Comparison of ENCODE assay signal across 16 cellular contexts in the genomic region with DNA sequence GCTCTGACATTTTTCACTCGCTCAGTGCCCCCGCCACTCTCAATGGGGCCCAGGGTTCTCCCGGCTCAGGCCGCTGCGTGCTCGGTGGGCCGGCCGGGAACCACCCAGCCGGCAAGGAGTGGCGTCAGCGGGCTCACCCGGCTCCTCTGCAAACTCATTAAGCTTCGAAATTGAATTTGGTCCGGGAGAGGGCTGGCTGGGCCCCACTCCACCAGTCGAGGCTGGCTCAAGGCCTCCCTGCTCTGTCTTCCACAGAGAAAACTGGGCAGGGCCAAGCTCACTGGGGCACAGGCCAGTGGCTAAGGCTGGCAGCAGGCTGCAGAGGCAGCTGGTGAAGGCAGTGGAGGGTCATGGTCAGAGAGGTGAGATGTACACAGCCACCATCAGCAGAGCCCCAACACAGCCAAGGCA.
"Had no signal": no experiment of that assay in that cellular context is flagged by ENCODE, and none has a peak within 500 bp of the region (broad histone marks: within the 10 kb centered on the region; RNA-seq: fewer than 3 reads in every experiment).

No MANE protein-coding gene starts in this region.

- H3K36me3 ChIP-seq: adrenal gland, suprapubic skin, upper lobe of left lung had no signal

- DNase-seq: activated B cell treated with CpG ODN at 0.5 μM for 24 hours; activated CD4-positive, alpha-beta T cell treated with anti-CD3 and anti-CD28 coated beads, Interleukin-2, amount 10 ng/mL, durations not matched to agents 7 days and 5 days; activated naive CD4-positive, alpha-beta T cell treated with anti-CD3 and anti-CD28 coated beads, Interleukin-2, amount 50 U/mL, for 16 hours; central memory CD4-positive, alpha-beta T cell; effector CD4-positive, alpha-beta T cell; foreskin melanocyte; stimulated activated CD4-positive, alpha-beta T cell treated with anti-CD3 and anti-CD28 coated beads, Interleukin-12 subunit alpha, Interleukin-12 subunit beta, amount 100 ng/mL, for 4 hours; stimulated activated naive CD8-positive, alpha-beta T cell treated with anti-CD3 and anti-CD28 coated beads, Interleukin-15, Interleukin-2, amounts not matched to agents 100 U/mL and 50 U/mL, for 24 hours had no signal

- H3K27ac ChIP-seq: adrenal gland, coronary artery, hepatocyte, suprapubic skin, upper lobe of left lung had no signal

- H3K36me3 Mint-ChIP-seq: mesothelial cell of epicardium had no signal

- H3K4me3 Mint-ChIP-seq: activated B cell treated with CpG ODN at 0.5 μM for 24 hours; activated CD4-positive, alpha-beta T cell treated with anti-CD3 and anti-CD28 coated beads, Interleukin-2, amount 10 ng/mL, durations not matched to agents 7 days and 5 days; mesothelial cell of epicardium had no signal

- H3K79me2 ChIP-seq: hepatocyte had no signal

- H3K4me2 ChIP-seq: hepatocyte had no signal

- H3K27ac Mint-ChIP-seq: activated B cell treated with CpG ODN at 0.5 μM for 24 hours; activated CD4-positive, alpha-beta T cell treated with anti-CD3 and anti-CD28 coated beads, Interleukin-2, amount 10 ng/mL, durations not matched to agents 7 days and 5 days; activated T-helper 2 cell treated with anti-CD3 and anti-CD28 coated beads, Interferon-gamma antibody, Interleukin-2, Interleukin-4, amounts not matched to agents 10 μg/mL and 5 μg/mL and 100 μg/mL, durations not matched to agents 14 hours and 24 hours and 36 hours; mesothelial cell of epicardium; progenitor cell of endocrine pancreas had no signal

- H3K4me3 ChIP-seq: adrenal gland, coronary artery, hepatocyte, suprapubic skin, upper lobe of left lung had no signal

- H3K4me1 ChIP-seq: adrenal gland, upper lobe of left lung had no signal

- H3K4me1 Mint-ChIP-seq: activated B cell treated with CpG ODN at 0.5 μM for 24 hours; activated CD4-positive, alpha-beta T cell treated with anti-CD3 and anti-CD28 coated beads, Interleukin-2, amount 10 ng/mL, durations not matched to agents 7 days and 5 days had no signal

- ATAC-seq: stimulated activated naive CD8-positive, alpha-beta T cell treated with anti-CD3 and anti-CD28 coated beads, Interleukin-15, Interleukin-2, amounts not matched to agents 100 U/mL and 50 U/mL, for 24 hours had no signal

- H3K9me3 Mint-ChIP-seq: activated B cell treated with CpG ODN at 0.5 μM for 24 hours; activated CD4-positive, alpha-beta T cell treated with anti-CD3 and anti-CD28 coated beads, Interleukin-2, amount 10 ng/mL, durations not matched to agents 7 days and 5 days; activated T-helper 2 cell treated with anti-CD3 and anti-CD28 coated beads, Interferon-gamma antibody, Interleukin-2, Interleukin-4, amounts not matched to agents 10 μg/mL and 5 μg/mL and 100 μg/mL, durations not matched to agents 14 hours and 24 hours and 36 hours; mesothelial cell of epicardium had no signal
